ENCODE assay signal across 2 cellular contexts in genomic region chr12:64392221-64392620, GRCh38.
TF ChIP-seq lines count a peak whose summit lies in the region.

No MANE protein-coding gene starts in this region.

TF ChIP-seq in HCT116, 20 proteins besides CTCF, POLR2A, EP300 and RAD21 (continued from another document):
- TF ChIP-seq ATF3 (IDR thresholded peaks at IDR 0.05), result no peak
- no peak for TF ChIP-seq EZH2phosphoT487 (IDR thresholded peaks at IDR 0.05; ENCODE audit: borderline replicate concordance)

TF ChIP-seq in SK-N-SH treated with all-trans-retinoic acid at 6 μM for 48 hours, 23 proteins besides CTCF, POLR2A, EP300 and RAD21 (continued from another document):
- TF ChIP-seq PPARA (CRISPR knock-in tag; IDR thresholded peaks at IDR 0.05; ENCODE audit: borderline replicate concordance) (no peak), ARNTL (CRISPR knock-in tag; IDR thresholded peaks at IDR 0.05; ENCODE audit: borderline replicate concordance, low read depth) (no peak), CREB5 (CRISPR knock-in tag; IDR thresholded peaks at IDR 0.05; ENCODE audit: low read depth) (no peak), OSR1 (CRISPR knock-in tag; IDR thresholded peaks at IDR 0.05) (no peak), TOX (CRISPR knock-in tag; IDR thresholded peaks at IDR 0.05; ENCODE audit: borderline replicate concordance) (no peak), SNAI2 (CRISPR knock-in tag; IDR thresholded peaks at IDR 0.05) (no peak), ZNF70 (CRISPR knock-in tag; IDR thresholded peaks at IDR 0.05) (no peak), GLIS3 (CRISPR knock-in tag; IDR thresholded peaks at IDR 0.05) (no peak), TSHZ2 (CRISPR knock-in tag; IDR thresholded peaks at IDR 0.05) (no peak), ESRRG (CRISPR knock-in tag; IDR thresholded peaks at IDR 0.05) (no peak), ZNF565 (CRISPR knock-in tag; conservative IDR thresholded peaks at IDR 0.05; ENCODE audit: low read depth) (no peak), ZC3H10 (CRISPR knock-in tag; IDR thresholded peaks at IDR 0.05) (no peak), TCF4 (CRISPR knock-in tag; IDR thresholded peaks at IDR 0.05; ENCODE audit: borderline replicate concordance) (no peak)
